Comparison of ENCODE assay signal across 12 cellular contexts in genomic region chr2:241279413-241279812, GRCh38. TPM values are rescaled to one million over a fixed set of nuclear protein-coding genes. Genes with fewer than 3 reads are reported as not detected.
A peak's percentile ranks its signal among the peaks of the same experiment; 100 is the strongest.
DNase-seq lines count a peak whose midpoint lies in the region; ATAC-seq, FAIRE-seq and TF ChIP-seq lines count a peak whose summit lies in the region.
"Had no signal": no experiment of that assay in that cellular context is flagged by ENCODE, and none has a peak within 500 bp of the region (broad histone marks: within the 10 kb centered on the region; RNA-seq: fewer than 3 reads in every experiment).

No MANE protein-coding gene starts in this region.

- H3K27ac Mint-ChIP-seq in CD4-positive, alpha-beta T cell, result no peak overlapping the region
- H3K27ac Mint-ChIP-seq: CD4-positive, CD25-positive, alpha-beta regulatory T cell had no signal

- no peaks in the 10 kb centered on the region; the same call in 1 of the 2 replicates for H3K36me3 ChIP-seq in BE2C
- 0 out of 3 replicates have a peak, but pooled peaks cover 6% of the 10 kb centered on the region for H3K36me3 ChIP-seq in K562 (ENCODE audit: control insufficient read depth, insufficient read depth, low read length)
- H3K36me3 ChIP-seq in liver (ENCODE audit: control insufficient read depth in 4 of 4, insufficient read depth in 3 of 4, low read depth in 1 of 4, low read length in 3 of 4), result peaks cover 0 to 5% (median 0%) of the 10 kb centered on the region in 4 donors

- WGBS in K562 (ENCODE audit: insufficient coverage, low coverage, missing lambda C conversion rate), result 38% methylated on average over 8 of the region's 8 CpGs
- WGBS in liver, result 70% methylated on average over 8 of the region's 8 CpGs

- H3K4me3 ChIP-seq in BE2C (ENCODE audit: low read depth, low read length), result no peak overlapping the region
- H3K4me3 ChIP-seq in K562, result no peak overlapping the region
- no peak overlapping the region for H3K4me3 ChIP-seq in liver (ENCODE audit: low read depth in 1 of 3, low read length in 3 of 3)

- no peak overlapping the region for H3K4me3 Mint-ChIP-seq in CD4-positive, alpha-beta T cell
- H3K4me3 Mint-ChIP-seq: CD4-positive, CD25-positive, alpha-beta regulatory T cell had no signal

- intact Hi-C loops in K562 (cut with micrococcal nuclease), result loop anchor here (5.0 kb wide), 1 partner anchor 38 kb away; the partner anchor contains the start of genes HDLBP and SEPTIN2
- intact Hi-C loops in CD4-positive, alpha-beta T cell (cut with DNase I, micrococcal nuclease), result no loop called here

- FAIRE-seq in K562 (lab: Jason Lieb, UNC), result peak; percentile 87
- FAIRE-seq in RCC 7860 (lab: Jason Lieb, UNC), result no peak
- FAIRE-seq: GM19239 had no signal

- H3K9me3 Mint-ChIP-seq in CD4-positive, alpha-beta T cell, result peaks cover 6% of the 10 kb centered on the region

- no peaks in the 10 kb centered on the region for H3K9me3 ChIP-seq in BE2C
- H3K9me3 ChIP-seq in K562 (replicated peaks; ENCODE audit: control insufficient read depth, insufficient read depth, low read depth, low read length), result no peaks in the 10 kb centered on the region
- H3K9me3 ChIP-seq in liver (ENCODE audit: control insufficient read depth in 4 of 4, low read length in 3 of 4), result no peaks in the 10 kb centered on the region
- H3K9me3 ChIP-seq in CD4-positive, alpha-beta T cell (ENCODE audit: control insufficient read depth, low read length), result no peaks in the 10 kb centered on the region

- H3K4me1 ChIP-seq in BE2C, result peaks cover 5% of the 10 kb centered on the region
- peaks cover 4 to 24% of the 10 kb centered on the region in 2 experiments; a peak in 3 of 5 replicates for H3K4me1 ChIP-seq in K562 (replicated peaks in 1 of 2; ENCODE audit: control insufficient read depth in 2 of 2, insufficient read depth in 2 of 2, low read length in 2 of 2)
- H3K4me1 ChIP-seq in liver (ENCODE audit: control insufficient read depth in 4 of 4, insufficient read depth in 4 of 4, low read length in 3 of 4), result peaks cover 0 to 16% (median 3%) of the 10 kb centered on the region in 4 donors

- peak overlapping the region; percentile 59 for H3K4me2 ChIP-seq in K562 (ENCODE audit: insufficient read depth, low read length)

- H3K27ac ChIP-seq in K562 (ENCODE audit: extremely low read depth, low read depth, low read length) (peak overlapping the region; percentile 53; the same call in 2 of the 3 replicates), liver (ENCODE audit: low read depth in 1 of 2, low read length in 2 of 2) (no peak overlapping the region)
- no peak overlapping the region for H3K27ac ChIP-seq in CD4-positive, alpha-beta T cell (ENCODE audit: low read depth, low read length)

- peaks cover 15% of the 10 kb centered on the region for H3K36me3 Mint-ChIP-seq in CD4-positive, alpha-beta T cell (ENCODE audit: low read depth)

- TF ChIP-seq RAD21 in K562 (CRISPR knock-in tag; conservative IDR thresholded peaks at IDR 0.05 in 1 of 2, IDR thresholded peaks at IDR 0.05 in 1 of 2) (0 out of 4 replicates have a peak, but pooled peaks of 1 of the 2 experiments have one; percentile 17), liver (IDR thresholded peaks at IDR 0.05) (no peak)

- POLR2A ChIA-PET in K562 (lab: Yijun Ruan, JAX), result interaction anchor here (0.6 to 1.5 kb wide), 2 partner anchors 9 to 10 kb away, joined by 3 to 5 read pairs; no protein-coding TSS in a partner anchor
- POLR2A ChIA-PET in CD4-positive, alpha-beta T cell (lab: Charles Lee), result no interaction called here

- peak overlapping the region; percentile 44; the same call in 1 of the 2 replicates for H2AFZ ChIP-seq in K562 (ENCODE audit: low read depth, low read length)

- peaks cover 4% of the 10 kb centered on the region; the same call in 1 of the 2 replicates for H4K20me1 ChIP-seq in K562 (replicated peaks; ENCODE audit: control insufficient read depth, insufficient read depth, low read length)

- peaks cover 95% of the 10 kb centered on the region for H3K79me2 ChIP-seq in K562 (ENCODE audit: control insufficient read depth, insufficient read depth, low read length)

- peak; percentile 90 for ATAC-seq in K562
- no peak for ATAC-seq in CD4-positive, alpha-beta T cell (ENCODE audit: poor library complexity)

- BruUV-seq in K562 (replicated peaks; lab: Mats Ljungman, UMichigan), result no TSS peak

- in situ Hi-C loops in K562 (cut with MboI), result no loop called here

- TF ChIP-seq CTCF in BE2C (IDR thresholded peaks at IDR 0.05; ENCODE audit: low read depth, low read length) (no peak), K562 (IDR thresholded peaks at IDR 0.05 in 2 of 3, conservative IDR thresholded peaks at IDR 0.05 in 1 of 3; ENCODE audit: insufficient read depth in 2 of 3, low read depth in 1 of 3, low read length in 3 of 3) (no peak), liver (IDR thresholded peaks at IDR 0.05; ENCODE audit: low read depth, low read length, missing input control) (no peak)
- no peak for TF ChIP-seq CTCF in CD4-positive, alpha-beta T cell (IDR thresholded peaks at IDR 0.05)

- no peak for TF ChIP-seq POLR2A in K562 (conservative IDR thresholded peaks at IDR 0.05)

- TF ChIP-seq EP300 in K562 (IDR thresholded peaks at IDR 0.05; ENCODE audit: low read length), result peak; percentile 48; the same call in 1 of the 2 replicates

- H3K4me1 Mint-ChIP-seq in CD4-positive, alpha-beta T cell (ENCODE audit: low read depth), result peaks cover 42% of the 10 kb centered on the region

- peak; percentile 65 for DNase-seq in BE2C
- DNase-seq in HuH-7 (ENCODE audit: low spot score), result peak; percentile 43
- peak in 2 of 4 experiments; percentile 18 to 49 for DNase-seq in K562 (ENCODE audit: extremely low read depth in 1 of 4, low spot score in 3 of 4)
- DNase-seq in CD4-positive, alpha-beta T cell, result no peak
- DNase-seq in RCC 7860 (ENCODE audit: low spot score), result no peak
- DNase-seq in ecto neural progenitor cell (ENCODE audit: low spot score), result no peak
- DNase-seq in DMS114 treated with DMSO at 0.1 percent for 48 hours (lab: John Stamatoyannopoulos, UW; ENCODE audit: unreplicated experiment), result no peak
- DNase-seq: amniotic stem cell; CD4-positive, CD25-positive, alpha-beta regulatory T cell; stimulated activated naive CD4-positive, alpha-beta T cell treated with Interleukin-2 at 50 U/mL for 16 hours had no signal

- no peaks in the 10 kb centered on the region for H3K27me3 Mint-ChIP-seq in CD4-positive, alpha-beta T cell
- H3K27me3 Mint-ChIP-seq: CD4-positive, CD25-positive, alpha-beta regulatory T cell had no signal

- no peaks in the 10 kb centered on the region for H3K9me1 ChIP-seq in K562 (ENCODE audit: control insufficient read depth, insufficient read depth, low read length)

- H3K27me3 ChIP-seq in BE2C, result no peaks in the 10 kb centered on the region
- no peaks in the 10 kb centered on the region for H3K27me3 ChIP-seq in K562 (ENCODE audit: control insufficient read depth in 2 of 2, insufficient read depth in 2 of 2, low read length in 2 of 2)
- H3K27me3 ChIP-seq in liver (ENCODE audit: control insufficient read depth in 4 of 4, insufficient read depth in 4 of 4, low read length in 3 of 4), result no peaks in the 10 kb centered on the region
- no peaks in the 10 kb centered on the region for H3K27me3 ChIP-seq in CD4-positive, alpha-beta T cell (ENCODE audit: control insufficient read depth, insufficient read depth, low read length)

- peak overlapping the region; percentile 38 to 41; a peak in 3 of 4 replicates for H3K9ac ChIP-seq in K562 (ENCODE audit: insufficient read depth in 1 of 2, low read depth in 2 of 2, low read length in 2 of 2)
- H3K9ac ChIP-seq in liver (ENCODE audit: low read depth in 1 of 2, low read length in 2 of 2), result no peak overlapping the region

- CTCF ChIA-PET in K562 (lab: Yijun Ruan, JAX; ENCODE audit: low intra/inter-chr PET ratio), result no interaction called here
- CTCF ChIA-PET in CD4-positive, alpha-beta T cell (lab: Charles Lee), result interaction anchor here (0.9 kb wide), 1 partner anchor 333 kb away, joined by 3 read pairs; no protein-coding TSS in a partner anchor

RNA-seq across cellular contexts. Expression of gene HDLBP, which starts 36.1 kb away (rescaled TPM):
- 581 TPM for polyA plus RNA-seq in BE2C (2012; ENCODE audit: insufficient read depth, insufficient read length, low read depth)
- total RNA-seq in K562 (2011; cell fraction: chromatin; rRNA removed; ENCODE audit: low replicate concordance), result 614 and 791 TPM in 2 replicates
- 306 TPM in 2 replicates for total RNA-seq in K562 (2011; cell fraction: nucleolus; rRNA removed)
- total RNA-seq in K562 (2011; cell fraction: nucleoplasm; rRNA removed), result 325 and 335 TPM in 2 replicates
- total RNA-seq in K562 (2014; rRNA removed) (254 and 333 TPM in 2 replicates), K562 (2014; rRNA removed; fragmentation: Illumina TruSeq; extraction: Trizol) (123 and 130 TPM in 2 replicates), K562 (2015; rRNA removed; fragmentation: Illumina TruSeq; extraction: Trizol) (163 and 180 TPM in 2 replicates), K562 (2021) (221 and 223 TPM in 2 replicates), liver (100 to 1,000 TPM; 259 to 580 TPM)
- polyA plus RNA-seq in K562 (2011; rRNA removed) (106 and 166 TPM in 2 replicates), K562 (2014; fragmentation: Illumina TruSeq; extraction: Trizol) (240 and 378 TPM in 2 replicates), K562 (2014; fragmentation: Nextera tagmentation; extraction: Ambion mirVana) (10 to 100 TPM; 24.4 to 68.4 TPM), K562 (2014; rRNA removed) (111 and 146 TPM in 2 replicates), liver (100 to 1,000 TPM; 219 to 257 TPM)
- polyA plus RNA-seq in K562 (2011; cell fraction: cytosol; rRNA removed), result 115 and 144 TPM in 2 replicates
- polyA plus RNA-seq in K562 (2011; cell fraction: nucleus; rRNA removed), result 272 and 310 TPM in 2 replicates
- 126 and 183 TPM in 2 replicates for polyA plus RNA-seq in K562 (2012)
- polyA minus RNA-seq in K562 (2011; rRNA and poly(A)+ RNA removed), result 213 and 275 TPM in 2 replicates
- polyA minus RNA-seq in K562 (2011; cell fraction: cytosol; rRNA and poly(A)+ RNA removed), result 161 and 189 TPM in 2 replicates
- 111 and 215 TPM in 2 replicates for polyA minus RNA-seq in K562 (2011; cell fraction: nucleus; rRNA and poly(A)+ RNA removed)
- total RNA-seq in CD4-positive, alpha-beta T cell, result 10 to 100 TPM; 82.0 to 97.9 TPM

RNA-seq across cellular contexts. Expression of gene SEPTIN2, which starts 36.3 kb away (rescaled TPM):
- polyA plus RNA-seq in BE2C (2012; ENCODE audit: insufficient read depth, insufficient read length, low read depth), result 268 TPM
- 162 and 401 TPM in 2 replicates for total RNA-seq in K562 (2011; cell fraction: chromatin; rRNA removed; ENCODE audit: low replicate concordance)
- total RNA-seq in K562 (2011; cell fraction: nucleolus; rRNA removed), result 89.9 and 107 TPM in 2 replicates
- 233 and 405 TPM in 2 replicates for total RNA-seq in K562 (2011; cell fraction: nucleoplasm; rRNA removed)
- total RNA-seq in K562 (2014; rRNA removed), result 132 and 145 TPM in 2 replicates
- total RNA-seq in K562 (2014; rRNA removed; fragmentation: Illumina TruSeq; extraction: Trizol), result 169 and 197 TPM in 2 replicates
- 149 and 166 TPM in 2 replicates for total RNA-seq in K562 (2015; rRNA removed; fragmentation: Illumina TruSeq; extraction: Trizol)
- 144 and 162 TPM in 2 replicates for total RNA-seq in K562 (2021)
- polyA plus RNA-seq in K562 (2011; rRNA removed), result 271 and 367 TPM in 2 replicates
- 90.2 and 172 TPM in 2 replicates for polyA plus RNA-seq in K562 (2011; cell fraction: cytosol; rRNA removed)
- 157 and 224 TPM in 2 replicates for polyA plus RNA-seq in K562 (2011; cell fraction: nucleus; rRNA removed)
- 139 and 187 TPM in 2 replicates for polyA plus RNA-seq in K562 (2012)
- 232 and 235 TPM in 2 replicates for polyA plus RNA-seq in K562 (2014; fragmentation: Illumina TruSeq; extraction: Trizol)
- polyA plus RNA-seq in K562 (2014; fragmentation: Nextera tagmentation; extraction: Ambion mirVana), result 100 to 1,000 TPM; 121 to 201 TPM
- polyA plus RNA-seq in K562 (2014; rRNA removed), result 164 and 179 TPM in 2 replicates
- polyA minus RNA-seq in K562 (2011; rRNA and poly(A)+ RNA removed), result 260 and 291 TPM in 2 replicates
- 84.3 and 90.8 TPM in 2 replicates for polyA minus RNA-seq in K562 (2011; cell fraction: cytosol; rRNA and poly(A)+ RNA removed)
- 82.0 and 123 TPM in 2 replicates for polyA minus RNA-seq in K562 (2011; cell fraction: nucleus; rRNA and poly(A)+ RNA removed)
- total RNA-seq in liver, result 100 to 1,000 TPM; 119 to 147 TPM
- polyA plus RNA-seq in liver, result 10 to 100 TPM; 63.7 to 75.1 TPM
- total RNA-seq in CD4-positive, alpha-beta T cell, result 100 to 1,000 TPM; 189 to 196 TPM

Comparison
In these comparisons a context has a peak if more than half of its experiments do, and no peak if none do; other contexts are left out.
1. DNase-seq: peak in BE2C (single experiment) and HuH-7 (single experiment); none in CD4-positive, alpha-beta T cell (0 of 10), RCC 7860 (single experiment), ecto neural progenitor cell (single experiment) and DMS114 treated with DMSO at 0.1 percent for 48 hours (single experiment).
2. H3K9ac ChIP-seq: peak in K562 (2 of 2); none in liver (0 of 2).